In the genomic region with DNA sequence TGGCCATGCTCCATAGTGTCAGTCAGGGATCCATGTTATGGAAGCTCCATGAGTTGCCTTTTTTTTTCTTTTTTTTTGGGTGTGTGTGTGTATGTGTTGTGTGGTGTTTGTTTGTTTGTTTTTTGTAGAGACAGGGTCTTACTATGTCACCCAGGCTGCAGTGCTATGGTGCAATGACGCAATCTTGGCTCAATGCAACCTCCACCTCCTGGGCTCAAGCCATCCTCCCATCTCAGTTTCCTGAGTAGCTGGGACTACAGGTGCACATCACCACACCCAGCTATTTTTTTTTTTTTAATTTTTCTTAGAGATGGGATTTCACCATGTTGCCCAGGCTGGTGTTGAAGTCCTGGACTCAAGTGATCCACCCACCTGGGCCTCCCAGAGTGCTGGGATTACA, we compare ENCODE assay signal across 1 cellular context.
TF ChIP-seq lines count a peak whose summit lies in the region.

No MANE protein-coding gene starts in this region.

TF ChIP-seq in IMR-90, 13 proteins besides CTCF, POLR2A, EP300 and RAD21:
- no peak for TF ChIP-seq FOS (IDR thresholded peaks at IDR 0.05; ENCODE audit: low read depth, low read length)
- no peak for TF ChIP-seq RFX5 (IDR thresholded peaks at IDR 0.05; ENCODE audit: low read depth, low read length)
- TF ChIP-seq RCOR1 (IDR thresholded peaks at IDR 0.05; ENCODE audit: insufficient replicate concordance, low read length): no peak
- TF ChIP-seq CEBPB (IDR thresholded peaks at IDR 0.05; ENCODE audit: low read depth, low read length): no peak
- no peak for TF ChIP-seq CHD1 (IDR thresholded peaks at IDR 0.05; ENCODE audit: low read depth, low read length)
- no peak for TF ChIP-seq MAZ (IDR thresholded peaks at IDR 0.05; ENCODE audit: borderline replicate concordance, low read depth, low read length)
- TF ChIP-seq, protein P1, sequence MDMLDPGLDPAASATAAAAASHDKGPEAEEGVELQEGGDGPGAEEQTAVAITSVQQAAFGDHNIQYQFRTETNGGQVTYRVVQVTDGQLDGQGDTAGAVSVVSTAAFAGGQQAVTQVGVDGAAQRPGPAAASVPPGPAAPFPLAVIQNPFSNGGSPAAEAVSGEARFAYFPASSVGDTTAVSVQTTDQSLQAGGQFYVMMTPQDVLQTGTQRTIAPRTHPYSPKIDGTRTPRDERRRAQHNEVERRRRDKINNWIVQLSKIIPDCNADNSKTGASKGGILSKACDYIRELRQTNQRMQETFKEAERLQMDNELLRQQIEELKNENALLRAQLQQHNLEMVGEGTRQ (IDR thresholded peaks at IDR 0.05; ENCODE audit: low read depth, low read length): no peak
- TF ChIP-seq MXI1 (IDR thresholded peaks at IDR 0.05; ENCODE audit: borderline replicate concordance, low read depth, low read length): no peak
- no peak for TF ChIP-seq SMC3 (IDR thresholded peaks at IDR 0.05; ENCODE audit: low read depth, low read length)
- TF ChIP-seq MAFK (IDR thresholded peaks at IDR 0.05; ENCODE audit: low read depth, low read length): no peak
- TF ChIP-seq NFE2L2 (IDR thresholded peaks at IDR 0.05; ENCODE audit: low read depth, low read length): no peak
- TF ChIP-seq, protein P2, sequence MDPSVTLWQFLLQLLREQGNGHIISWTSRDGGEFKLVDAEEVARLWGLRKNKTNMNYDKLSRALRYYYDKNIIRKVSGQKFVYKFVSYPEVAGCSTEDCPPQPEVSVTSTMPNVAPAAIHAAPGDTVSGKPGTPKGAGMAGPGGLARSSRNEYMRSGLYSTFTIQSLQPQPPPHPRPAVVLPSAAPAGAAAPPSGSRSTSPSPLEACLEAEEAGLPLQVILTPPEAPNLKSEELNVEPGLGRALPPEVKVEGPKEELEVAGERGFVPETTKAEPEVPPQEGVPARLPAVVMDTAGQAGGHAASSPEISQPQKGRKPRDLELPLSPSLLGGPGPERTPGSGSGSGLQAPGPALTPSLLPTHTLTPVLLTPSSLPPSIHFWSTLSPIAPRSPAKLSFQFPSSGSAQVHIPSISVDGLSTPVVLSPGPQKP (IDR thresholded peaks at IDR 0.05; ENCODE audit: borderline replicate concordance, low read depth, low read length): no peak
